Comparison of ENCODE assay signal across 32 cellular contexts in the genomic region with DNA sequence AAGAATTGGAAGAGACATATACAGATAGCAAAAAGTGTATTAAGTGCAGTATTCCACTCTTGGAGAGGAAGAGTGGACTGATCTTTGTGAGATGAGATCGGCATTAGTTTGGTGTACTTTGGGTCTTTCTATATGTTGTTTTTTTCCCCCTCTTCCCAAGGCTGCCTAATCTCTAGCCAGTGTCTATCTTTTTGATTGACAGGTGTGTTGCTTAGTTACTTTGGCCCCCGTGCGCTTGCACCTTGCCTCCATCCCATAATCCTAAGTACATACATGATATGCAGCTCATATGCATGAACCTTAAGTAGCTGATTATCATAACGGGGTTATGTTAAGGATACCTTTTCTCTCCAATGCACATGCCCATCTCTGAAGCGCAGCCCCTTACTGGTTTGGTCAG. TPM values are rescaled to one million over a fixed set of nuclear protein-coding genes. Genes with fewer than 3 reads are reported as not detected.
"Had no signal": no experiment of that assay in that cellular context is flagged by ENCODE, and none has a peak within 500 bp of the region (broad histone marks: within the 10 kb centered on the region; RNA-seq: fewer than 3 reads in every experiment).

No MANE protein-coding gene starts in this region.

- H3K4me3 ChIP-seq: colonic mucosa, esophagus squamous epithelium, gastrocnemius medialis, heart right ventricle, left lung, lower lobe of right lung, mucosa of descending colon had no signal

- ATAC-seq: effector memory CD8-positive, alpha-beta T cell; esophagus mucosa; gastrocnemius medialis; heart right ventricle; left cardiac atrium; left lung; left ventricle myocardium superior; lower lobe of right lung; mucosa of descending colon had no signal

- DNase-seq: colonic mucosa; cortex of kidney; effector CD8-positive, alpha-beta T cell; effector memory CD8-positive, alpha-beta T cell; endodermal cell; erythroblast; esophagus squamous epithelium; foreskin fibroblast; foreskin melanocyte; gastrocnemius medialis; glutamatergic neuron; head of caudate nucleus; heart right ventricle; hippocampal formation; left cardiac atrium; left ventricle myocardium superior; lower lobe of right lung; mesenchymal stem cell; mucosa of descending colon had no signal

- FAIRE-seq: endometrium, islet of Langerhans, keratinocyte had no signal

- H3K9me3 ChIP-seq: colonic mucosa had no signal

- H3K27ac ChIP-seq: colonic mucosa, epithelial cell of prostate, esophagus squamous epithelium, gastrocnemius medialis, heart right ventricle, left lung, lower lobe of right lung had no signal

- H3K27ac Mint-ChIP-seq: dendritic cell treated with granulocyte-macrophage colony-stimulating factor and Interleukin-4, amounts not matched to agents 40 ng/mL and 50 ng/mL, for 4 days; effector memory CD8-positive, alpha-beta T cell; endodermal cell; mesothelial cell of epicardium had no signal

- H3K36me3 ChIP-seq: colonic mucosa, esophagus squamous epithelium, gastrocnemius medialis, heart right ventricle, left lung, lower lobe of right lung had no signal

- H3K4me3 Mint-ChIP-seq: dendritic cell treated with granulocyte-macrophage colony-stimulating factor and Interleukin-4, amounts not matched to agents 40 ng/mL and 50 ng/mL, for 4 days; effector memory CD8-positive, alpha-beta T cell; endodermal cell; mesothelial cell of epicardium had no signal

- H3K4me1 ChIP-seq: gastrocnemius medialis had no signal

RNA-seq across cellular contexts. Expression of a gene that starts 4.3 kb away (rescaled TPM):
- total RNA-seq: colonic mucosa, dermis microvascular lymphatic vessel endothelial cell, esophagus mucosa, esophagus squamous epithelium, gastrocnemius medialis, glomerular endothelial cell, kidney epithelial cell, left ventricle myocardium superior, lung microvascular endothelial cell, mucosa of descending colon, myocyte had no signal
- polyA plus RNA-seq: keratinocyte had no signal
